Comparison of ENCODE assay signal across 27 cellular contexts in the genomic region with DNA sequence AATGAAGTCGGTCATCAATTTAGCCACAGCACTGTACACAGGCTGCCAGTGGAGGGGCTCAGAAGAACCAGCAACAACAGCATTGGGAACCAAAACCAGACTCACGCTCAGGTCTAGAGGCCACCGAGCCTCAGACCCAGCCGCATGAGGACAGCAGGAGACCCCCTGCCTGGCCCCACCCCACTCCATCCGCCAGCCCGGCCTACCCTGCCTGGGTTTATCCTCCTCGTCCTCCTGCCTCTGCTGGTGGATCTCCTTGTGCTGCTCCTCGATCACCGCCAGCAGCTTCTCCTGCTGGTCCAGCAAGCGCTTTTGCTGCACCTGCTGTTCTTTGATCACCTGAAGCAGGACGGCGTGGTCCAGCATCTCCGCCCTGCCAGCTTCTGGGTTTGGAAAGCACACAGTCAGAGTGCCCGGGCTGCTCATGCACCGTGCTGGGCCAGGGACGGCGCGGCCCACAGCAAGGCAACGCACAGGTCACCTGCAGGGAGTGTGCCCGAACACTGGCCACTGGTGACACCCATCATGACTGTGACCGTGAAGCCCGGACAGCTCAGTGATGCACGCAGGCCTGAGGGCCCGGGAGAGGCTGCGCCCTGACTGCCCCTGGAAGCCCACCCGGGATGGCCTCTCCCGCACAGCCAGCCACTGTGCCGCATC. TPM values are rescaled to one million over a fixed set of nuclear protein-coding genes. Genes with fewer than 3 reads are reported as not detected.
A peak's percentile ranks its signal among the peaks of the same experiment; 100 is the strongest.
DNase-seq lines count a peak whose midpoint lies in the region; ATAC-seq, FAIRE-seq and TF ChIP-seq lines count a peak whose summit lies in the region.
"Had no signal": no experiment of that assay in that cellular context is flagged by ENCODE, and none has a peak within 500 bp of the region (broad histone marks: within the 10 kb centered on the region; RNA-seq: fewer than 3 reads in every experiment).

No MANE protein-coding gene starts in this region.

- peak overlapping the region in 1 of 2 experiments; percentile 6 for H3K4ac ChIP-seq in mesenchymal stem cell (ENCODE audit: low read depth in 1 of 2, low read length in 2 of 2)

- H3K36me3 ChIP-seq in GM12878 (ENCODE audit: control insufficient read depth in 2 of 2, insufficient read depth in 2 of 2, low read length in 1 of 2) (peaks cover 0 to 2% of the 10 kb centered on the region in 2 experiments; a peak in 3 of 4 replicates), mesenchymal stem cell (ENCODE audit: control insufficient read depth in 1 of 2, insufficient read depth in 2 of 2, low read depth in 1 of 2, low read length in 2 of 2) (peaks cover 25 to 73% of the 10 kb centered on the region in 2 experiments)
- H3K36me3 ChIP-seq: colonic mucosa, neural progenitor cell had no signal

- no peak overlapping the region for H2BK5ac ChIP-seq in mesenchymal stem cell (ENCODE audit: low read depth, low read length, poor library complexity, severe bottlenecking)

- RAD21 ChIA-PET in GM12878 (lab: Charles Lee; ENCODE audit: unreplicated experiment), result interaction anchor here (0.7 kb wide), 1 partner anchor 62 kb away, joined by 3 read pairs; no protein-coding TSS in a partner anchor

- peaks cover 19% of the 10 kb centered on the region for H3K79me1 ChIP-seq in mesenchymal stem cell (replicated peaks; ENCODE audit: low read length, poor library complexity, severe bottlenecking)

- no peak for ATAC-seq in GM12878
- ATAC-seq: activated CD4-positive, CD25-positive, alpha-beta regulatory T cell treated with anti-CD3 and anti-CD28 coated beads, Interleukin-2, amount 50 U/mL, for 24 hours; stimulated activated naive CD8-positive, alpha-beta T cell treated with anti-CD3 and anti-CD28 coated beads, Interleukin-15, amount 100 ng/mL, for 72 hours had no signal

- DNase-seq in activated CD4-positive, alpha-beta T cell treated with anti-CD3 and anti-CD28 coated beads, Interleukin-2, amount 10 ng/mL, durations not matched to agents 7 days and 5 days, result no peak
- no peak for DNase-seq in activated CD4-positive, alpha-beta T cell treated with anti-CD3 and anti-CD28 coated beads, Interleukin-2, amount 50 U/mL, for 4 hours
- DNase-seq in GM12891 (ENCODE audit: insufficient read length, low spot score) (no peak), GM12878 (ENCODE audit: low read depth, low spot score) (no peak), mesenchymal stem cell (no peak), NCI-H345 (lab: John Stamatoyannopoulos, UW) (no peak), COLO829 (ENCODE audit: low spot score) (no peak), NCI-H187 treated with DMSO at 0.1 percent for 48 hours (lab: John Stamatoyannopoulos, UW) (no peak)
- DNase-seq: activated CD4-positive, alpha-beta memory T cell treated with anti-CD3 and anti-CD28 coated beads for 36 hours; activated naive CD8-positive, alpha-beta T cell treated with anti-CD3 and anti-CD28 coated beads for 36 hours; AML-193; CD4-positive, alpha-beta T cell; colonic mucosa; effector CD4-positive, alpha-beta T cell; HCEC 1CT; NCI-H146; NCI-H446; NCI-H774; stimulated activated CD8-positive, alpha-beta memory T cell treated with anti-CD3 and anti-CD28 coated beads, Interleukin-4, amount 100 ng/mL, for 48 hours; stimulated activated naive CD8-positive, alpha-beta T cell treated with anti-CD3 and anti-CD28 coated beads, Interleukin-15, amount 100 ng/mL, for 72 hours; T-helper 1 cell had no signal

- CTCF ChIA-PET in activated CD4-positive, alpha-beta T cell treated with anti-CD3 and anti-CD28 coated beads, Interleukin-2, amount 10 ng/mL, durations not matched to agents 7 days and 5 days (lab: Charles Lee), result interaction anchor here (1.2 to 1.4 kb wide), 2 partner anchors 8 to 76 kb away, joined by 3 to 4 read pairs; partner anchors contain the start of genes NDUFAF8 and TEPSIN
- CTCF ChIA-PET in GM12878 (lab: Yijun Ruan, JAX), result interaction anchor here (0.7 kb wide), 1 partner anchor 95 kb away, joined by 3 read pairs; no protein-coding TSS in a partner anchor

- H2BK15ac ChIP-seq in mesenchymal stem cell (ENCODE audit: low read depth, poor library complexity, severe bottlenecking), result no peak overlapping the region

- no peak overlapping the region for H2BK120ac ChIP-seq in mesenchymal stem cell (ENCODE audit: low read depth, low read length)

- POLR2A ChIA-PET in activated CD4-positive, alpha-beta T cell treated with anti-CD3 and anti-CD28 coated beads, Interleukin-2, amount 10 ng/mL, durations not matched to agents 7 days and 5 days (lab: Charles Lee), result no interaction called here
- POLR2A ChIA-PET in GM12878 (lab: Charles Lee), result no interaction called here

- H3K4me1 Mint-ChIP-seq in activated CD4-positive, alpha-beta T cell treated with anti-CD3 and anti-CD28 coated beads, Interleukin-2, amount 10 ng/mL, durations not matched to agents 7 days and 5 days, result peaks cover 9% of the 10 kb centered on the region

- H3K27me3 ChIP-seq in GM12878 (replicated peaks in 1 of 2; ENCODE audit: control insufficient read depth in 2 of 2, insufficient read depth in 2 of 2, low read length in 1 of 2), result no peaks in the 10 kb centered on the region
- no peaks in the 10 kb centered on the region for H3K27me3 ChIP-seq in mesenchymal stem cell (ENCODE audit: control insufficient read depth in 1 of 2, insufficient read depth in 1 of 2, low read length in 2 of 2)
- H3K27me3 ChIP-seq: colonic mucosa, neural progenitor cell, vagina had no signal

- no peak for TF ChIP-seq CTCF in GM12878 (IDR thresholded peaks at IDR 0.05 in 2 of 3, conservative IDR thresholded peaks at IDR 0.05 in 1 of 3; ENCODE audit: control insufficient read depth in 2 of 3, extremely low read depth in 1 of 3, insufficient read depth in 1 of 3, low read depth in 3 of 3, low read length in 3 of 3)

- H3K9me3 Mint-ChIP-seq in activated CD4-positive, alpha-beta T cell treated with anti-CD3 and anti-CD28 coated beads, Interleukin-2, amount 10 ng/mL, durations not matched to agents 7 days and 5 days, result no peaks in the 10 kb centered on the region
- H3K9me3 Mint-ChIP-seq: activated CD4-positive, alpha-beta memory T cell treated with anti-CD3 and anti-CD28 coated beads for 36 hours; activated naive CD8-positive, alpha-beta T cell treated with anti-CD3 and anti-CD28 coated beads for 36 hours; CD4-positive, alpha-beta T cell; neural progenitor cell; stimulated activated naive CD8-positive, alpha-beta T cell treated with anti-CD3 and anti-CD28 coated beads, Interleukin-15, amount 100 ng/mL, for 72 hours had no signal

- TSS peak; percentile 67 for BruUV-seq in GM12878 (replicated peaks; lab: Mats Ljungman, UMichigan)

- H3K23ac ChIP-seq in mesenchymal stem cell (ENCODE audit: low read length in 2 of 2), result no peak overlapping the region

- H2AK5ac ChIP-seq in mesenchymal stem cell (ENCODE audit: low read length, severe bottlenecking), result no peak overlapping the region

- H3K4me3 ChIP-seq in GM12878 (no peak overlapping the region), mesenchymal stem cell (ENCODE audit: insufficient read depth in 1 of 2, low read depth in 1 of 2, low read length in 2 of 2) (no peak overlapping the region)
- H3K4me3 ChIP-seq: colonic mucosa, neural progenitor cell, thoracic aorta, vagina had no signal

- H2BK12ac ChIP-seq in mesenchymal stem cell (ENCODE audit: low read length in 2 of 2), result no peak overlapping the region

- H3K27ac ChIP-seq in GM12878 (ENCODE audit: control insufficient read depth, insufficient read depth) (no peak overlapping the region), mesenchymal stem cell (ENCODE audit: low read length, poor library complexity, severe bottlenecking) (no peak overlapping the region)
- H3K27ac ChIP-seq: colonic mucosa, neural progenitor cell, parathyroid adenoma, thoracic aorta, vagina had no signal

- TF ChIP-seq EP300 in GM12878 (IDR thresholded peaks at IDR 0.05; ENCODE audit: borderline replicate concordance in 1 of 2, control insufficient read depth in 1 of 2, low read depth in 2 of 2, low read length in 2 of 2), result no peak

- TF ChIP-seq POLR2A in GM12891 (IDR thresholded peaks at IDR 0.05; ENCODE audit: low read depth, low read length) (no peak; the same call in 1 of the 2 replicates), GM12878 (IDR thresholded peaks at IDR 0.05; ENCODE audit: low read depth, low read length) (peak; percentile 74)

- FAIRE-seq in GM12891 (lab: Jason Lieb, UNC), result no peak
- FAIRE-seq in GM12878 (lab: Jason Lieb, UNC), result no peak
- FAIRE-seq: TTC549 had no signal

- H3K4me2 ChIP-seq in GM12878 (ENCODE audit: control insufficient read depth, insufficient read depth), result no peak overlapping the region
- no peak overlapping the region for H3K4me2 ChIP-seq in mesenchymal stem cell (ENCODE audit: low read length, poor library complexity, severe bottlenecking)
- H3K4me2 ChIP-seq: neural progenitor cell had no signal

- no peaks in the 10 kb centered on the region for H3K27me3 Mint-ChIP-seq in activated CD4-positive, alpha-beta T cell treated with anti-CD3 and anti-CD28 coated beads, Interleukin-2, amount 10 ng/mL, durations not matched to agents 7 days and 5 days
- H3K27me3 Mint-ChIP-seq: activated CD4-positive, alpha-beta memory T cell treated with anti-CD3 and anti-CD28 coated beads for 36 hours; activated naive CD8-positive, alpha-beta T cell treated with anti-CD3 and anti-CD28 coated beads for 36 hours; CD4-positive, alpha-beta T cell; stimulated activated naive CD8-positive, alpha-beta T cell treated with anti-CD3 and anti-CD28 coated beads, Interleukin-15, amount 100 ng/mL, for 72 hours had no signal

- H3K4me3 Mint-ChIP-seq in activated CD4-positive, alpha-beta T cell treated with anti-CD3 and anti-CD28 coated beads, Interleukin-2, amount 10 ng/mL, durations not matched to agents 7 days and 5 days, result no peak overlapping the region
- H3K4me3 Mint-ChIP-seq: activated CD4-positive, alpha-beta memory T cell treated with anti-CD3 and anti-CD28 coated beads for 36 hours; activated naive CD8-positive, alpha-beta T cell treated with anti-CD3 and anti-CD28 coated beads for 36 hours; CD4-positive, alpha-beta T cell; neural progenitor cell; stimulated activated naive CD8-positive, alpha-beta T cell treated with anti-CD3 and anti-CD28 coated beads, Interleukin-15, amount 100 ng/mL, for 72 hours had no signal

- H3K14ac ChIP-seq in mesenchymal stem cell (ENCODE audit: low read length in 2 of 2), result no peak overlapping the region

- intact Hi-C loops in GM12878 (cut with micrococcal nuclease; ENCODE audit: unreplicated experiment), result no loop called here

- no peak for TF ChIP-seq RAD21 in GM12878 (IDR thresholded peaks at IDR 0.05; ENCODE audit: insufficient read depth, low read depth, low read length)

- no peaks in the 10 kb centered on the region for H3K79me2 ChIP-seq in GM12878 (ENCODE audit: control insufficient read depth, insufficient read depth, low read length)

- peak overlapping the region; percentile 54 for H3K27ac Mint-ChIP-seq in activated CD4-positive, alpha-beta T cell treated with anti-CD3 and anti-CD28 coated beads, Interleukin-2, amount 10 ng/mL, durations not matched to agents 7 days and 5 days
- H3K27ac Mint-ChIP-seq: activated CD4-positive, alpha-beta memory T cell treated with anti-CD3 and anti-CD28 coated beads for 36 hours; activated naive CD8-positive, alpha-beta T cell treated with anti-CD3 and anti-CD28 coated beads for 36 hours; CD4-positive, alpha-beta T cell; neural progenitor cell had no signal

- H3K18ac ChIP-seq in mesenchymal stem cell (ENCODE audit: low read depth in 1 of 2, low read length in 2 of 2), result no peak overlapping the region

- H3K9ac ChIP-seq in GM12878 (ENCODE audit: control insufficient read depth, insufficient read depth, low read length) (no peak overlapping the region), mesenchymal stem cell (ENCODE audit: low read length) (no peak overlapping the region)
- H3K9ac ChIP-seq: neural progenitor cell, parathyroid adenoma had no signal

- in situ Hi-C loops in GM12878 (cut with MboI), result loop anchor here (25.0 kb wide), 1 partner anchor 235 kb away; no protein-coding TSS in a partner anchor

- no peak overlapping the region for H2AFZ ChIP-seq in GM12878 (ENCODE audit: control insufficient read depth, low read depth, low read length)
- H2AFZ ChIP-seq in mesenchymal stem cell (ENCODE audit: low read depth, low read length), result no peak overlapping the region
- H2AFZ ChIP-seq: neural progenitor cell, parathyroid adenoma had no signal

- no peaks in the 10 kb centered on the region for H4K20me1 ChIP-seq in GM12878 (ENCODE audit: control insufficient read depth, insufficient read depth)

- peak overlapping the region; percentile 52 for H4K91ac ChIP-seq in mesenchymal stem cell (ENCODE audit: low read length)

- H4K8ac ChIP-seq in mesenchymal stem cell (ENCODE audit: low read length), result no peak overlapping the region

- H3K9me3 ChIP-seq in GM12878 (replicated peaks; ENCODE audit: control insufficient read depth, insufficient read depth, low read length), result no peaks in the 10 kb centered on the region
- H3K9me3 ChIP-seq in mesenchymal stem cell (ENCODE audit: control insufficient read depth, low read length), result no peaks in the 10 kb centered on the region
- H3K9me3 ChIP-seq: colonic mucosa, thoracic aorta, vagina had no signal

- H3K4me1 ChIP-seq in GM12878 (ENCODE audit: control insufficient read depth, insufficient read depth, low read length), result peaks cover 18% of the 10 kb centered on the region
- peaks cover 27% of the 10 kb centered on the region for H3K4me1 ChIP-seq in mesenchymal stem cell (ENCODE audit: control insufficient read depth, insufficient read depth, low read depth, low read length)
- H3K4me1 ChIP-seq: neural progenitor cell, parathyroid adenoma had no signal

- SMC1A ChIA-PET in GM12878 (lab: Charles Lee; ENCODE audit: uncharacterized antibody, unreplicated experiment), result no interaction called here

- 97% methylated on average over 24 of the region's 28 CpGs for WGBS in GM12878 (ENCODE audit: insufficient coverage, insufficient replicate concordance, low lambda C conversion rate, missing lambda C conversion rate)
- 95% methylated on average over 28 of the region's 28 CpGs for WGBS in mesenchymal stem cell

- peaks cover 8% of the 10 kb centered on the region for H3K36me3 Mint-ChIP-seq in activated CD4-positive, alpha-beta T cell treated with anti-CD3 and anti-CD28 coated beads, Interleukin-2, amount 10 ng/mL, durations not matched to agents 7 days and 5 days (ENCODE audit: low read depth)

RNA-seq across cellular contexts. Expression of gene NDUFAF8, which starts 7.7 kb away (rescaled TPM):
- total RNA-seq in activated CD4-positive, alpha-beta T cell treated with anti-CD3 and anti-CD28 coated beads, Interleukin-2, amount 10 ng/mL, durations not matched to agents 7 days and 5 days, result 10 to 100 TPM; 30.7 to 39.0 TPM
- polyA plus RNA-seq in GM12891 (2012; ENCODE audit: low read depth, missing spikeins), result 159 TPM
- 43.1 and 61.9 TPM in 2 replicates for total RNA-seq in GM12878 (2013; cell fraction: nucleolus; rRNA removed)
- total RNA-seq in GM12878 (2014; rRNA removed), result 97.9 and 107 TPM in 2 replicates
- 91.4 and 105 TPM in 2 replicates for total RNA-seq in GM12878 (2014; rRNA removed; fragmentation: Illumina TruSeq; extraction: Trizol)
- 95.6 and 99.9 TPM in 2 replicates for total RNA-seq in GM12878 (2021)
- polyA plus RNA-seq in GM12878 (2011; ENCODE audit: low read depth), result 142 TPM
- 140 and 160 TPM in 2 replicates for polyA plus RNA-seq in GM12878 (2011; rRNA removed)
- polyA plus RNA-seq in GM12878 (2011; cell fraction: cytosol; rRNA removed), result 73.5 and 95.5 TPM in 2 replicates
- 77.4 and 78.7 TPM in 2 replicates for polyA plus RNA-seq in GM12878 (2011; cell fraction: nucleus; rRNA removed)
- 85.0 and 88.2 TPM in 2 replicates for polyA plus RNA-seq in GM12878 (2012)
- polyA plus RNA-seq in GM12878 (2014; fragmentation: Illumina TruSeq; extraction: Trizol), result 36.2 and 53.0 TPM in 2 replicates
- polyA plus RNA-seq in GM12878 (2014; fragmentation: Nextera tagmentation; extraction: Ambion mirVana), result 10 to 100 TPM; 22.0 to 71.5 TPM
- 122 and 133 TPM in 2 replicates for polyA plus RNA-seq in GM12878 (2014; rRNA removed)
- 100 to 1,000 TPM; 295 to 307 TPM for polyA plus RNA-seq in GM12878 (2016; fragmentation: Nextera tagmentation; extraction: Ambion mirVana)
- 16.9 and 31.7 TPM in 2 replicates for polyA minus RNA-seq in GM12878 (2011; rRNA and poly(A)+ RNA removed)
- 10.7 and 11.9 TPM in 2 replicates for polyA minus RNA-seq in GM12878 (2011; cell fraction: cytosol; rRNA and poly(A)+ RNA removed)
- polyA minus RNA-seq in GM12878 (2011; cell fraction: nucleus; rRNA and poly(A)+ RNA removed), result 7.6 and 17.1 TPM in 2 replicates
- 206 TPM for polyA plus RNA-seq in mesenchymal stem cell (2013, experiment 1 of 2)
- 215 TPM for polyA plus RNA-seq in mesenchymal stem cell (2013, experiment 2 of 2)

RNA-seq across cellular contexts. Expression of gene TEPSIN, which starts 8.0 kb away (rescaled TPM):
- total RNA-seq in activated CD4-positive, alpha-beta T cell treated with anti-CD3 and anti-CD28 coated beads, Interleukin-2, amount 10 ng/mL, durations not matched to agents 7 days and 5 days, result 10 to 100 TPM; 54.5 to 63.2 TPM
- polyA plus RNA-seq in GM12891 (2012; ENCODE audit: low read depth, missing spikeins), result 15.7 TPM
- total RNA-seq in GM12878 (2013; cell fraction: nucleolus; rRNA removed), result 73.0 and 82.8 TPM in 2 replicates
- 14.6 and 15.9 TPM in 2 replicates for total RNA-seq in GM12878 (2014; rRNA removed)
- 4.5 and 4.8 TPM in 2 replicates for total RNA-seq in GM12878 (2014; rRNA removed; fragmentation: Illumina TruSeq; extraction: Trizol)
- total RNA-seq in GM12878 (2021), result 26.7 and 35.3 TPM in 2 replicates
- polyA plus RNA-seq in GM12878 (2011; ENCODE audit: low read depth), result 6.1 TPM
- polyA plus RNA-seq in GM12878 (2011; rRNA removed), result 5.4 and 10.2 TPM in 2 replicates
- polyA plus RNA-seq in GM12878 (2011; cell fraction: cytosol; rRNA removed), result 12.9 and 26.8 TPM in 2 replicates
- 286 and 400 TPM in 2 replicates for polyA plus RNA-seq in GM12878 (2011; cell fraction: nucleus; rRNA removed)
- 18.3 and 24.7 TPM in 2 replicates for polyA plus RNA-seq in GM12878 (2012)
- 2.7 and 5.8 TPM in 2 replicates for polyA plus RNA-seq in GM12878 (2014; fragmentation: Illumina TruSeq; extraction: Trizol)
- 1 to 10 TPM in 1 of 2 experiments, under 1 TPM in 1; 0.87 to 1.6 TPM for polyA plus RNA-seq in GM12878 (2014; fragmentation: Nextera tagmentation; extraction: Ambion mirVana)
- 36.7 and 39.3 TPM in 2 replicates for polyA plus RNA-seq in GM12878 (2014; rRNA removed)
- 1 to 10 TPM; 3.1 to 3.7 TPM for polyA plus RNA-seq in GM12878 (2016; fragmentation: Nextera tagmentation; extraction: Ambion mirVana)
- polyA minus RNA-seq in GM12878 (2011; rRNA and poly(A)+ RNA removed), result 9.4 and 15.3 TPM in 2 replicates
- polyA minus RNA-seq in GM12878 (2011; cell fraction: cytosol; rRNA and poly(A)+ RNA removed), result 5.8 and 11.0 TPM in 2 replicates
- 50.7 and 71.4 TPM in 2 replicates for polyA minus RNA-seq in GM12878 (2011; cell fraction: nucleus; rRNA and poly(A)+ RNA removed)
- polyA plus RNA-seq in mesenchymal stem cell (2013, experiment 1 of 2), result 17.7 TPM
- polyA plus RNA-seq in mesenchymal stem cell (2013, experiment 2 of 2), result 18.9 TPM

RNA-seq across cellular contexts. Expression of gene CEP131, which starts 24.0 kb away (rescaled TPM):
- total RNA-seq in activated CD4-positive, alpha-beta T cell treated with anti-CD3 and anti-CD28 coated beads, Interleukin-2, amount 10 ng/mL, durations not matched to agents 7 days and 5 days, result 10 to 100 TPM; 13.6 to 19.5 TPM
- polyA plus RNA-seq in GM12891 (2012; ENCODE audit: low read depth, missing spikeins), result 10.6 TPM
- total RNA-seq in GM12878 (2013; cell fraction: nucleolus; rRNA removed), result 11.0 and 14.3 TPM in 2 replicates
- total RNA-seq in GM12878 (2014; rRNA removed) (8.0 and 10.2 TPM in 2 replicates), GM12878 (2014; rRNA removed; fragmentation: Illumina TruSeq; extraction: Trizol) (3.0 and 3.3 TPM in 2 replicates), GM12878 (2021) (15.2 and 17.3 TPM in 2 replicates)
- polyA plus RNA-seq in GM12878 (2011; ENCODE audit: low read depth), result 2.8 TPM
- polyA plus RNA-seq in GM12878 (2011; rRNA removed) (1.3 and 2.9 TPM in 2 replicates), GM12878 (2014; fragmentation: Illumina TruSeq; extraction: Trizol) (0.17 and 1.3 TPM in 2 replicates), GM12878 (2014; fragmentation: Nextera tagmentation; extraction: Ambion mirVana) (under 1 TPM; 0.05 to 0.64 TPM), GM12878 (2014; rRNA removed) (13.7 and 16.6 TPM in 2 replicates), GM12878 (2016; fragmentation: Nextera tagmentation; extraction: Ambion mirVana) (10 to 100 TPM; 14.1 to 14.3 TPM)
- 3.6 and 6.3 TPM in 2 replicates for polyA plus RNA-seq in GM12878 (2011; cell fraction: cytosol; rRNA removed)
- polyA plus RNA-seq in GM12878 (2011; cell fraction: nucleus; rRNA removed), result 20.6 and 36.0 TPM in 2 replicates
- 9.0 and 10.9 TPM in 2 replicates for polyA plus RNA-seq in GM12878 (2012)
- 1.1 and 3.3 TPM in 2 replicates for polyA minus RNA-seq in GM12878 (2011; rRNA and poly(A)+ RNA removed)
- 6.8 TPM in 2 replicates for polyA minus RNA-seq in GM12878 (2011; cell fraction: cytosol; rRNA and poly(A)+ RNA removed)
- 3.3 and 7.2 TPM in 2 replicates for polyA minus RNA-seq in GM12878 (2011; cell fraction: nucleus; rRNA and poly(A)+ RNA removed)
- polyA plus RNA-seq in mesenchymal stem cell (2013, experiment 1 of 2), result 4.5 TPM
- polyA plus RNA-seq in mesenchymal stem cell (2013, experiment 2 of 2), result 4.3 TPM

RNA-seq across cellular contexts. Expression of gene SLC38A10, which starts 48.3 kb away (rescaled TPM):
- 100 to 1,000 TPM in 1 of 2 experiments, 10 to 100 TPM in 1; 94.4 to 109 TPM for total RNA-seq in activated CD4-positive, alpha-beta T cell treated with anti-CD3 and anti-CD28 coated beads, Interleukin-2, amount 10 ng/mL, durations not matched to agents 7 days and 5 days
- 30.0 TPM for polyA plus RNA-seq in GM12891 (2012; ENCODE audit: low read depth, missing spikeins)
- 50.7 and 60.3 TPM in 2 replicates for total RNA-seq in GM12878 (2013; cell fraction: nucleolus; rRNA removed)
- total RNA-seq in GM12878 (2014; rRNA removed) (31.2 and 32.0 TPM in 2 replicates), GM12878 (2014; rRNA removed; fragmentation: Illumina TruSeq; extraction: Trizol) (9.6 and 10.2 TPM in 2 replicates), GM12878 (2021) (60.1 and 67.9 TPM in 2 replicates)
- polyA plus RNA-seq in GM12878 (2011; ENCODE audit: low read depth), result 14.8 TPM
- polyA plus RNA-seq in GM12878 (2011; rRNA removed) (6.5 and 10.5 TPM in 2 replicates), GM12878 (2014; fragmentation: Illumina TruSeq; extraction: Trizol) (3.6 and 12.2 TPM in 2 replicates), GM12878 (2014; fragmentation: Nextera tagmentation; extraction: Ambion mirVana) (1 to 10 TPM in 1 of 2 experiments, under 1 TPM in 1; 0.52 to 3.2 TPM), GM12878 (2014; rRNA removed) (36.3 and 47.7 TPM in 2 replicates), GM12878 (2016; fragmentation: Nextera tagmentation; extraction: Ambion mirVana) (10 to 100 TPM; 43.9 to 47.9 TPM)
- polyA plus RNA-seq in GM12878 (2011; cell fraction: cytosol; rRNA removed), result 18.4 and 22.5 TPM in 2 replicates
- 70.0 and 83.7 TPM in 2 replicates for polyA plus RNA-seq in GM12878 (2011; cell fraction: nucleus; rRNA removed)
- polyA plus RNA-seq in GM12878 (2012), result 41.1 and 42.1 TPM in 2 replicates
- 24.6 and 35.5 TPM in 2 replicates for polyA minus RNA-seq in GM12878 (2011; rRNA and poly(A)+ RNA removed)
- polyA minus RNA-seq in GM12878 (2011; cell fraction: cytosol; rRNA and poly(A)+ RNA removed), result 21.8 and 36.5 TPM in 2 replicates
- 20.4 and 33.5 TPM in 2 replicates for polyA minus RNA-seq in GM12878 (2011; cell fraction: nucleus; rRNA and poly(A)+ RNA removed)
- polyA plus RNA-seq in mesenchymal stem cell (2013, experiment 1 of 2), result 54.5 TPM
- 52.5 TPM for polyA plus RNA-seq in mesenchymal stem cell (2013, experiment 2 of 2)
